ENCODE assay signal across 8 cellular contexts in the genomic region with DNA sequence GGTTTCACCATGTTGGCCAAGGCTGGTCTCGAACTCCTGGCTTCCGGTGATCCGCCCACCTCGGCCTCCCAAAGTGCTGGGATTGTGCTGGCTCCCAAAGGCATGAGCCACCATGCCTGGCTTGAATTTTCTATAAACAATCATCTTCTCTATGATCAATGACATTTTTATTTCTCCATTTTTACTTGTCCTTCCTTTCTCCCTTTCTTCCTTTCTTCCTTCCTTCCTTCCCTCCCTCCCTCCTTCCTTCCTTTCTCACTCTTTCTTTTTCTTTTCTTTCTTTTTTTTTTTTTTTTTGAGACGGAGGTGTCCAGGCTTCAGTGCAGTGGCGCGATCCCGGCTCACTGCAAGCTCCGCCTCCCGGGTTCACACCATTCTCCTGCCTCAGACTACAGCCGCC. TPM values are rescaled to one million over a fixed set of nuclear protein-coding genes. Genes with fewer than 3 reads are reported as not detected.
"Had no signal": no experiment of that assay in that cellular context is flagged by ENCODE, and none has a peak within 500 bp of the region (broad histone marks: within the 10 kb centered on the region; RNA-seq: fewer than 3 reads in every experiment).

No MANE protein-coding gene starts in this region.

- ATAC-seq: GM12878 had no signal

- H3K4me3 ChIP-seq: GM12878 had no signal

- FAIRE-seq: GM12878, GM12891, GM12892, GM18507, GM19239 had no signal

- DNase-seq: GDM1, GF-D8 had no signal

RNA-seq across cellular contexts. Expression of a gene that starts 54.1 kb away (rescaled TPM):
- total RNA-seq: G401 had no signal
